1 cellular context compared by ENCODE assay signal in the genomic region with DNA sequence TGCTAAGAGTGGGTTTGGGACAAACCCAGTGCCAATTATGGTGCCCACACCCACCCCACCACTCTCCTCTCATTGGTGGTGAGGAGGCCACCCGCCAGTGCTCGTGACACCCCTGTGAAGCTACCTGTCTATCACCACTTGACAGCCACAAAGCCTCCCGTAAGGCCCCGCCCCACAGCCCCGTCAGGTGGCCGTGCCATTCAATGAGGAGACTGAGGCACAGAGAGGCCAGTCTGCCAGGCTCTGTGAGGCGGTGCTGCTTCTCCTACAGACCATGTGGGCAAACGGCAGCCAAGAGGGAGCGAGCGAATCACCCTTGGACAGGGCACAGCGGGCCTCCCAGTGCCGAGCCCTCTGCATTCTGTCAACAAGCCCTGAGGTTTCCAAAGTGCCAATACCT.
TF ChIP-seq lines count a peak whose summit lies in the region.

No MANE protein-coding gene starts in this region.

TF ChIP-seq in H1, 55 proteins besides CTCF, POLR2A, EP300 and RAD21:
- TF ChIP-seq RBBP5 (IDR thresholded peaks at IDR 0.05; ENCODE audit: borderline replicate concordance, low read depth, low read length) (no peak), TBP (IDR thresholded peaks at IDR 0.05; ENCODE audit: low read depth, low read length) (no peak), GABPA (IDR thresholded peaks at IDR 0.05; ENCODE audit: borderline replicate concordance, insufficient read depth, low read length) (no peak)
